ENCODE assay signal across 8 cellular contexts in genomic region chr14:20343855-20344205, GRCh38. TPM values are rescaled to one million over a fixed set of nuclear protein-coding genes. Genes with fewer than 3 reads are reported as not detected.
A peak's percentile ranks its signal among the peaks of the same experiment; 100 is the strongest.
DNase-seq lines count a peak whose midpoint lies in the region; ATAC-seq, FAIRE-seq and TF ChIP-seq lines count a peak whose summit lies in the region.

No MANE protein-coding gene starts in this region.

- peaks cover 10% of the 10 kb centered on the region for H3K36me3 ChIP-seq in CD4-positive, CD25-positive, alpha-beta regulatory T cell (ENCODE audit: control insufficient read depth, insufficient read depth, low read length)
- peaks cover 27% of the 10 kb centered on the region for H3K36me3 ChIP-seq in astrocyte (ENCODE audit: insufficient read depth, low read length)
- peaks cover 0 to 7% of the 10 kb centered on the region in 2 donors for H3K36me3 ChIP-seq in thyroid gland

- H3K36me3 Mint-ChIP-seq in CD4-positive, CD25-positive, alpha-beta regulatory T cell, result peaks cover 20% of the 10 kb centered on the region
- H3K36me3 Mint-ChIP-seq in astrocyte (ENCODE audit: low read depth, unreplicated experiment), result peaks cover 3% of the 10 kb centered on the region

- H3K9me3 Mint-ChIP-seq in CD4-positive, CD25-positive, alpha-beta regulatory T cell, result no peaks in the 10 kb centered on the region
- H3K9me3 Mint-ChIP-seq in astrocyte (ENCODE audit: unreplicated experiment), result no peaks in the 10 kb centered on the region

- intact Hi-C loops in thyroid gland (cut with DNase I), result no loop called here

- peaks cover 12% of the 10 kb centered on the region for H3K27me3 Mint-ChIP-seq in CD4-positive, CD25-positive, alpha-beta regulatory T cell
- no peaks in the 10 kb centered on the region for H3K27me3 Mint-ChIP-seq in astrocyte (ENCODE audit: low read depth, unreplicated experiment)

- no peaks in the 10 kb centered on the region for H3K9me3 ChIP-seq in CD4-positive, CD25-positive, alpha-beta regulatory T cell (ENCODE audit: control insufficient read depth in 2 of 2, low read length in 2 of 2)
- no peaks in the 10 kb centered on the region for H3K9me3 ChIP-seq in astrocyte (ENCODE audit: insufficient read depth, low read depth, low read length)
- no peaks in the 10 kb centered on the region for H3K9me3 ChIP-seq in thyroid gland

- H3K4me2 ChIP-seq in astrocyte (ENCODE audit: low read length), result peak overlapping the region; percentile 81

- H2AFZ ChIP-seq in astrocyte (ENCODE audit: low read depth, low read length), result peak overlapping the region; percentile 76

- no peak for TF ChIP-seq CTCF in LNCaP clone FGC (IDR thresholded peaks at IDR 0.05; ENCODE audit: control insufficient read depth, extremely low read depth, insufficient read depth)
- no peak for TF ChIP-seq CTCF in astrocyte (IDR thresholded peaks at IDR 0.05; ENCODE audit: insufficient read depth, low read depth, low read length)
- TF ChIP-seq CTCF in thyroid gland (IDR thresholded peaks at IDR 0.05), result no peak

- H4K20me1 ChIP-seq in astrocyte (ENCODE audit: insufficient read depth, low read length), result no peaks in the 10 kb centered on the region

- DNase-seq in CD4-positive, CD25-positive, alpha-beta regulatory T cell, result no peak
- DNase-seq in LNCaP clone FGC (ENCODE audit: low read depth), result no peak
- DNase-seq in astrocyte (ENCODE audit: low read depth), result peak; percentile 20
- peak; percentile 40 for DNase-seq in kidney tubule cell (ENCODE audit: low spot score)
- DNase-seq in thyroid gland, result no peak
- DNase-seq in DMS114 treated with DMSO at 0.1 percent for 48 hours (lab: John Stamatoyannopoulos, UW; ENCODE audit: unreplicated experiment), result no peak

- no peak for TF ChIP-seq POLR2A in thyroid gland (IDR thresholded peaks at IDR 0.05)

- H3K4me1 Mint-ChIP-seq in CD4-positive, CD25-positive, alpha-beta regulatory T cell, result peaks cover 0 to 29% (median 22%) of the 10 kb centered on the region in 4 donors
- H3K4me1 Mint-ChIP-seq in astrocyte (ENCODE audit: low read depth, unreplicated experiment), result no peaks in the 10 kb centered on the region

- peaks cover 24% of the 10 kb centered on the region for H3K79me2 ChIP-seq in astrocyte (ENCODE audit: insufficient read depth, low read length)

- H3K9ac ChIP-seq in astrocyte (ENCODE audit: low read length), result peak overlapping the region; percentile 98

- peak overlapping the region; percentile 98 to 100 (median 99) for H3K27ac Mint-ChIP-seq in CD4-positive, CD25-positive, alpha-beta regulatory T cell
- H3K27ac Mint-ChIP-seq in astrocyte (ENCODE audit: unreplicated experiment), result peak overlapping the region; percentile 94

- H3K4me3 Mint-ChIP-seq in CD4-positive, CD25-positive, alpha-beta regulatory T cell, result peak overlapping the region; percentile 97 to 100 (median 98)
- H3K4me3 Mint-ChIP-seq in astrocyte (ENCODE audit: unreplicated experiment), result peak overlapping the region; percentile 88

- FAIRE-seq in astrocyte (lab: Jason Lieb, UNC), result no peak

- H3K4me1 ChIP-seq in CD4-positive, CD25-positive, alpha-beta regulatory T cell (ENCODE audit: control insufficient read depth, insufficient read depth, low read length, poor library complexity, severe bottlenecking), result peaks cover 17% of the 10 kb centered on the region
- peaks cover 5% of the 10 kb centered on the region for H3K4me1 ChIP-seq in astrocyte (ENCODE audit: insufficient read depth, low read length)
- H3K4me1 ChIP-seq in thyroid gland, result no peaks in the 10 kb centered on the region

- peak overlapping the region; percentile 93 for H3K4me3 ChIP-seq in CD4-positive, CD25-positive, alpha-beta regulatory T cell (ENCODE audit: low read depth, low read length)
- peak overlapping the region; percentile 95 for H3K4me3 ChIP-seq in LNCaP clone FGC (ENCODE audit: low read depth, low read length)
- H3K4me3 ChIP-seq in astrocyte (ENCODE audit: insufficient read depth, low read depth, low read length), result peak overlapping the region; percentile 99
- H3K4me3 ChIP-seq in thyroid gland (replicated peaks in 1 of 3), result peak overlapping the region; percentile 32 to 88 (median 64)

- ATAC-seq in CD4-positive, CD25-positive, alpha-beta regulatory T cell (ENCODE audit: low read depth in 2 of 2), result no peak
- no peak for ATAC-seq in HG03460 (IDR thresholded peaks at IDR 0.05; ENCODE audit: unreplicated experiment)
- ATAC-seq in HG03280 (IDR thresholded peaks at IDR 0.05; ENCODE audit: unreplicated experiment), result no peak

- 1% methylated on average over 3 of the region's 3 CpGs for WGBS in thyroid gland, 2 donors

- H3K27ac ChIP-seq in CD4-positive, CD25-positive, alpha-beta regulatory T cell (ENCODE audit: insufficient read depth, low read length, poor library complexity, severe bottlenecking), result peak overlapping the region; percentile 95
- H3K27ac ChIP-seq in astrocyte (ENCODE audit: low read depth, low read length), result peak overlapping the region; percentile 95
- peak overlapping the region; percentile 85 to 95 (median 90) for H3K27ac ChIP-seq in thyroid gland

- no peaks in the 10 kb centered on the region for H3K27me3 ChIP-seq in CD4-positive, CD25-positive, alpha-beta regulatory T cell (ENCODE audit: control insufficient read depth, insufficient read depth, low read length)
- H3K27me3 ChIP-seq in astrocyte (ENCODE audit: insufficient read depth, low read length) (no peaks in the 10 kb centered on the region), thyroid gland (no peaks in the 10 kb centered on the region)

RNA-seq across cellular contexts. Expression of gene PARP2, which starts 0.4 kb away (rescaled TPM):
- total RNA-seq in CD4-positive, CD25-positive, alpha-beta regulatory T cell, result 18.5 TPM
- 10 to 100 TPM in 1 of 4 donors, 1 to 10 TPM in 3; 5.2 to 10.3 (median 9.4) TPM for polyA plus RNA-seq in CD4-positive, CD25-positive, alpha-beta regulatory T cell
- 20.9 and 21.5 TPM in 2 replicates for total RNA-seq in astrocyte
- 10 to 100 TPM in 2 of 4 donors, 1 to 10 TPM in 2; 8.8 to 14.6 (median 9.7) TPM for total RNA-seq in thyroid gland

RNA-seq across cellular contexts. Expression of gene CCNB1IP1, which starts 10.8 kb away (rescaled TPM):
- total RNA-seq in CD4-positive, CD25-positive, alpha-beta regulatory T cell, result 21.2 TPM
- 10 to 100 TPM in 3 of 4 donors, 1 to 10 TPM in 1; 9.7 to 21.1 (median 14.4) TPM for polyA plus RNA-seq in CD4-positive, CD25-positive, alpha-beta regulatory T cell
- total RNA-seq in astrocyte (78.5 and 89.1 TPM in 2 replicates), thyroid gland (100 to 1,000 TPM in 2 of 4 donors, 10 to 100 TPM in 2; 57.2 to 150 (median 92.9) TPM)

RNA-seq across cellular contexts. Expression of gene TTC5, which starts 38.1 kb away (rescaled TPM):
- total RNA-seq in CD4-positive, CD25-positive, alpha-beta regulatory T cell, result 18.9 TPM
- 10 to 100 TPM; 17.0 to 24.1 (median 19.0) TPM for polyA plus RNA-seq in CD4-positive, CD25-positive, alpha-beta regulatory T cell
- total RNA-seq in astrocyte (25.4 and 26.1 TPM in 2 replicates), thyroid gland (10 to 100 TPM; 15.9 to 44.2 (median 19.2) TPM)

Comparison
In these comparisons a context has a peak if more than half of its experiments do, and no peak if none do; other contexts are left out.
1. DNase-seq: peak in astrocyte (single experiment) and kidney tubule cell (single experiment); none in CD4-positive, CD25-positive, alpha-beta regulatory T cell (0 of 3), LNCaP clone FGC (single experiment), thyroid gland (0 of 2) and DMS114 treated with DMSO at 0.1 percent for 48 hours (single experiment).
2. Peak in every context shown above with its lines, with median percentiles within 50 percentile points of each other: H3K27ac ChIP-seq and H3K4me3 ChIP-seq.